In the genomic region with DNA sequence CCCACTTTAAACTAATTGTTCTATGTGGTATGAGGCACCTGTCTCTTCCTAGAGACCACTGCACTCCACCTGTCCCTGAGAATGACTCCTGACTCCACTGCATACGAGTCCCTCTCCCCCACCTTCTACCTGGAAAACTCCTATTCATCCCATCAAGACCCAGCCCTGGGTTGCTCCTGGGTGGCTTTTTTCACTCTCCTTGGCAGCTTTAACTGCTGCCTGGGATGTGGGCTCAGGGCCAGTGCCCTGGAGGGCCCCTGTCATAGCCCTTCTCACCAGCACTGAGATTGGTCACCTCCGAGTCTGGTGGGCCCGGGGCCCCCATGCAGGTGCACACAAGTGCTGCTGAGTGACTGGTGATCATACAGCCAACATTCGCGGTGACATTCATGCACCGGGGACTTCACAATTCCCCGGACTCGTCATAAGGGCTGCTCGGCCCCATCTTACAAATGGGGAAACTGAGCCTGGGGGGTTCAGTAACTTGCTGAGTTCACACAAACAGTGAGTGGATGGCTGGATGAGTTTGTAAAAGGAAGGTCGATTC, we compare ENCODE assay signal across 1 cellular context.
TF ChIP-seq lines count a peak whose summit lies in the region.

No MANE protein-coding gene starts in this region.

TF ChIP-seq in WTC11, 78 proteins besides CTCF, POLR2A, EP300 and RAD21 (continued from another document):
- TF ChIP-seq, protein P1, sequence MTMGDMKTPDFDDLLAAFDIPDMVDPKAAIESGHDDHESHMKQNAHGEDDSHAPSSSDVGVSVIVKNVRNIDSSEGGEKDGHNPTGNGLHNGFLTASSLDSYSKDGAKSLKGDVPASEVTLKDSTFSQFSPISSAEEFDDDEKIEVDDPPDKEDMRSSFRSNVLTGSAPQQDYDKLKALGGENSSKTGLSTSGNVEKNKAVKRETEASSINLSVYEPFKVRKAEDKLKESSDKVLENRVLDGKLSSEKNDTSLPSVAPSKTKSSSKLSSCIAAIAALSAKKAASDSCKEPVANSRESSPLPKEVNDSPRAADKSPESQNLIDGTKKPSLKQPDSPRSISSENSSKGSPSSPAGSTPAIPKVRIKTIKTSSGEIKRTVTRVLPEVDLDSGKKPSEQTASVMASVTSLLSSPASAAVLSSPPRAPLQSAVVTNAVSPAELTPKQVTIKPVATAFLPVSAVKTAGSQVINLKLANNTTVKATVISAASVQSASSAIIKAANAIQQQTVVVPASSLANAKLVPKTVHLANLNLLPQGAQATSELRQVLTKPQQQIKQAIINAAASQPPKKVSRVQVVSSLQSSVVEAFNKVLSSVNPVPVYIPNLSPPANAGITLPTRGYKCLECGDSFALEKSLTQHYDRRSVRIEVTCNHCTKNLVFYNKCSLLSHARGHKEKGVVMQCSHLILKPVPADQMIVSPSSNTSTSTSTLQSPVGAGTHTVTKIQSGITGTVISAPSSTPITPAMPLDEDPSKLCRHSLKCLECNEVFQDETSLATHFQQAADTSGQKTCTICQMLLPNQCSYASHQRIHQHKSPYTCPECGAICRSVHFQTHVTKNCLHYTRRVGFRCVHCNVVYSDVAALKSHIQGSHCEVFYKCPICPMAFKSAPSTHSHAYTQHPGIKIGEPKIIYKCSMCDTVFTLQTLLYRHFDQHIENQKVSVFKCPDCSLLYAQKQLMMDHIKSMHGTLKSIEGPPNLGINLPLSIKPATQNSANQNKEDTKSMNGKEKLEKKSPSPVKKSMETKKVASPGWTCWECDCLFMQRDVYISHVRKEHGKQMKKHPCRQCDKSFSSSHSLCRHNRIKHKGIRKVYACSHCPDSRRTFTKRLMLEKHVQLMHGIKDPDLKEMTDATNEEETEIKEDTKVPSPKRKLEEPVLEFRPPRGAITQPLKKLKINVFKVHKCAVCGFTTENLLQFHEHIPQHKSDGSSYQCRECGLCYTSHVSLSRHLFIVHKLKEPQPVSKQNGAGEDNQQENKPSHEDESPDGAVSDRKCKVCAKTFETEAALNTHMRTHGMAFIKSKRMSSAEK (CRISPR knock-in tag; IDR thresholded peaks at IDR 0.05; ENCODE audit: borderline replicate concordance), result no peak
- TF ChIP-seq, protein P2, sequence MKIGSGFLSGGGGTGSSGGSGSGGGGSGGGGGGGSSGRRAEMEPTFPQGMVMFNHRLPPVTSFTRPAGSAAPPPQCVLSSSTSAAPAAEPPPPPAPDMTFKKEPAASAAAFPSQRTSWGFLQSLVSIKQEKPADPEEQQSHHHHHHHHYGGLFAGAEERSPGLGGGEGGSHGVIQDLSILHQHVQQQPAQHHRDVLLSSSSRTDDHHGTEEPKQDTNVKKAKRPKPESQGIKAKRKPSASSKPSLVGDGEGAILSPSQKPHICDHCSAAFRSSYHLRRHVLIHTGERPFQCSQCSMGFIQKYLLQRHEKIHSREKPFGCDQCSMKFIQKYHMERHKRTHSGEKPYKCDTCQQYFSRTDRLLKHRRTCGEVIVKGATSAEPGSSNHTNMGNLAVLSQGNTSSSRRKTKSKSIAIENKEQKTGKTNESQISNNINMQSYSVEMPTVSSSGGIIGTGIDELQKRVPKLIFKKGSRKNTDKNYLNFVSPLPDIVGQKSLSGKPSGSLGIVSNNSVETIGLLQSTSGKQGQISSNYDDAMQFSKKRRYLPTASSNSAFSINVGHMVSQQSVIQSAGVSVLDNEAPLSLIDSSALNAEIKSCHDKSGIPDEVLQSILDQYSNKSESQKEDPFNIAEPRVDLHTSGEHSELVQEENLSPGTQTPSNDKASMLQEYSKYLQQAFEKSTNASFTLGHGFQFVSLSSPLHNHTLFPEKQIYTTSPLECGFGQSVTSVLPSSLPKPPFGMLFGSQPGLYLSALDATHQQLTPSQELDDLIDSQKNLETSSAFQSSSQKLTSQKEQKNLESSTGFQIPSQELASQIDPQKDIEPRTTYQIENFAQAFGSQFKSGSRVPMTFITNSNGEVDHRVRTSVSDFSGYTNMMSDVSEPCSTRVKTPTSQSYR (CRISPR knock-in tag; IDR thresholded peaks at IDR 0.05), result no peak
- TF ChIP-seq, protein P3, sequence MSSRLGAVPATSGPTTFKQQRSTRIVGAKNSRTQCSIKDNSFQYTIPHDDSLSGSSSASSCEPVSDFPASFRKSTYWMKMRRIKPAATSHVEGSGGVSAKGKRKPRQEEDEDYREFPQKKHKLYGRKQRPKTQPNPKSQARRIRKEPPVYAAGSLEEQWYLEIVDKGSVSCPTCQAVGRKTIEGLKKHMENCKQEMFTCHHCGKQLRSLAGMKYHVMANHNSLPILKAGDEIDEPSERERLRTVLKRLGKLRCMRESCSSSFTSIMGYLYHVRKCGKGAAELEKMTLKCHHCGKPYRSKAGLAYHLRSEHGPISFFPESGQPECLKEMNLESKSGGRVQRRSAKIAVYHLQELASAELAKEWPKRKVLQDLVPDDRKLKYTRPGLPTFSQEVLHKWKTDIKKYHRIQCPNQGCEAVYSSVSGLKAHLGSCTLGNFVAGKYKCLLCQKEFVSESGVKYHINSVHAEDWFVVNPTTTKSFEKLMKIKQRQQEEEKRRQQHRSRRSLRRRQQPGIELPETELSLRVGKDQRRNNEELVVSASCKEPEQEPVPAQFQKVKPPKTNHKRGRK (CRISPR knock-in tag; IDR thresholded peaks at IDR 0.05; ENCODE audit: borderline replicate concordance), result no peak
- TF ChIP-seq ZNF671 (CRISPR knock-in tag; IDR thresholded peaks at IDR 0.05), result no peak
- TF ChIP-seq NFATC4 (CRISPR knock-in tag; IDR thresholded peaks at IDR 0.05), result no peak
- no peak for TF ChIP-seq KAT7 (CRISPR knock-in tag; IDR thresholded peaks at IDR 0.05; ENCODE audit: borderline replicate concordance)
- TF ChIP-seq GTF2I (CRISPR knock-in tag; conservative IDR thresholded peaks at IDR 0.05), result no peak
- TF ChIP-seq, protein P4, sequence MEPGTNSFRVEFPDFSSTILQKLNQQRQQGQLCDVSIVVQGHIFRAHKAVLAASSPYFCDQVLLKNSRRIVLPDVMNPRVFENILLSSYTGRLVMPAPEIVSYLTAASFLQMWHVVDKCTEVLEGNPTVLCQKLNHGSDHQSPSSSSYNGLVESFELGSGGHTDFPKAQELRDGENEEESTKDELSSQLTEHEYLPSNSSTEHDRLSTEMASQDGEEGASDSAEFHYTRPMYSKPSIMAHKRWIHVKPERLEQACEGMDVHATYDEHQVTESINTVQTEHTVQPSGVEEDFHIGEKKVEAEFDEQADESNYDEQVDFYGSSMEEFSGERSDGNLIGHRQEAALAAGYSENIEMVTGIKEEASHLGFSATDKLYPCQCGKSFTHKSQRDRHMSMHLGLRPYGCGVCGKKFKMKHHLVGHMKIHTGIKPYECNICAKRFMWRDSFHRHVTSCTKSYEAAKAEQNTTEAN (CRISPR knock-in tag; IDR thresholded peaks at IDR 0.05), result no peak
